ENCODE assay signal across 20 cellular contexts in genomic region chr12:58007875-58008274, GRCh38.
DNase-seq lines count a peak whose midpoint lies in the region; ATAC-seq and TF ChIP-seq lines count a peak whose summit lies in the region.
"Had no signal": no experiment of that assay in that cellular context is flagged by ENCODE, and none has a peak within 500 bp of the region (broad histone marks: within the 10 kb centered on the region; RNA-seq: fewer than 3 reads in every experiment).

No MANE protein-coding gene starts in this region.

- no peaks in the 10 kb centered on the region for H3K9me3 Mint-ChIP-seq in activated T-cell treated with anti-CD3 and anti-CD28 coated beads, Interleukin-2, amount 50 U/mL, for 4 hours

- peaks cover 7% of the 10 kb centered on the region for H3K27me3 Mint-ChIP-seq in activated T-cell treated with anti-CD3 and anti-CD28 coated beads, Interleukin-2, amount 50 U/mL, for 4 hours (ENCODE audit: low read depth)

- no peaks in the 10 kb centered on the region for H3K9me3 ChIP-seq in Loucy (ENCODE audit: insufficient read depth, low read depth, low read length)
- H3K9me3 ChIP-seq: Caco-2, MG63 had no signal

- H3K79me2 ChIP-seq in Loucy (ENCODE audit: insufficient read depth, low read length) = no peaks in the 10 kb centered on the region

- DNase-seq in activated T-cell treated with anti-CD3 and anti-CD28 coated beads, Interleukin-2, amount 50 U/mL, for 4 hours = no peak
- no peak for DNase-seq in activated T-cell treated with anti-CD3 and anti-CD28 coated beads, Interleukin-2, amount 50 U/mL, for 1 hour
- DNase-seq in kidney tubule cell (ENCODE audit: low spot score) (peak; percentile 22), NCI-H2081 (lab: John Stamatoyannopoulos, UW) (no peak)
- no peak for DNase-seq in stimulated activated CD4-positive, alpha-beta T cell treated with anti-CD3 and anti-CD28 coated beads, Interleukin-2, amount 100 ng/mL, for 48 hours
- DNase-seq: AML-193, Caco-2, DMS79 treated with DMSO at 0.1 percent for 48 hours, GDM1, HCEC 1CT, KG1, MG63, NCI-H1092 treated with DMSO at 0.1 percent for 48 hours, NCI-H1694, NCI-H69, SHP77 had no signal

- no peak overlapping the region for H3K4me3 Mint-ChIP-seq in activated T-cell treated with anti-CD3 and anti-CD28 coated beads, Interleukin-2, amount 50 U/mL, for 4 hours

- ATAC-seq in activated T-cell treated with anti-CD3 and anti-CD28 coated beads, Interleukin-2, amount 50 U/mL, for 4 hours = peak; percentile 58 to 73
- ATAC-seq in GM18868 (IDR thresholded peaks at IDR 0.05; ENCODE audit: unreplicated experiment) = peak; percentile 65
- ATAC-seq: Panc1, SK-N-SH treated with all-trans-retinoic acid at 6 μM for 48 hours had no signal

- H3K9ac ChIP-seq in Loucy (ENCODE audit: low read depth, low read length, poor library complexity, severe bottlenecking) = no peak overlapping the region

- H2AFZ ChIP-seq in Loucy (ENCODE audit: low read length) = peak overlapping the region; percentile 4; the same call in 1 of the 2 replicates

- H3F3A ChIP-seq in Loucy (ENCODE audit: low read depth) = no peaks in the 10 kb centered on the region

- no peak overlapping the region for H3K4me3 ChIP-seq in Loucy (ENCODE audit: low read length, poor library complexity, severe bottlenecking)
- H3K4me3 ChIP-seq: MG63 had no signal

- H3K4me1 Mint-ChIP-seq in activated T-cell treated with anti-CD3 and anti-CD28 coated beads, Interleukin-2, amount 50 U/mL, for 4 hours (ENCODE audit: low read depth) = no peaks in the 10 kb centered on the region

- no peaks in the 10 kb centered on the region for H4K20me1 ChIP-seq in Loucy (ENCODE audit: insufficient read depth, low read length, poor library complexity, severe bottlenecking)

- no peaks in the 10 kb centered on the region for H3K36me3 Mint-ChIP-seq in activated T-cell treated with anti-CD3 and anti-CD28 coated beads, Interleukin-2, amount 50 U/mL, for 4 hours (ENCODE audit: insufficient read depth)

- H3K9me2 ChIP-seq in Loucy (replicated peaks; ENCODE audit: low read depth, low read length) = no peaks in the 10 kb centered on the region

- no peaks in the 10 kb centered on the region for H3K27me3 ChIP-seq in Loucy (ENCODE audit: insufficient read depth, low read length, poor library complexity, severe bottlenecking)
- H3K27me3 ChIP-seq: MG63 had no signal

- H3K36me3 ChIP-seq in Loucy (ENCODE audit: insufficient read depth, low read length) = no peaks in the 10 kb centered on the region
- H3K36me3 ChIP-seq: MG63 had no signal

- H3K4me2 ChIP-seq in Loucy (ENCODE audit: low read depth, low read length, poor library complexity, severe bottlenecking) = no peak overlapping the region

- TF ChIP-seq CTCF in Loucy (conservative IDR thresholded peaks at IDR 0.05; ENCODE audit: low read length) = no peak

- H3K4me1 ChIP-seq in Loucy (ENCODE audit: insufficient read depth, low read length, poor library complexity, severe bottlenecking) = peaks cover 5% of the 10 kb centered on the region
- H3K4me1 ChIP-seq: Caco-2 had no signal
